Comparison of ENCODE assay signal across 1 cellular context in the genomic region with DNA sequence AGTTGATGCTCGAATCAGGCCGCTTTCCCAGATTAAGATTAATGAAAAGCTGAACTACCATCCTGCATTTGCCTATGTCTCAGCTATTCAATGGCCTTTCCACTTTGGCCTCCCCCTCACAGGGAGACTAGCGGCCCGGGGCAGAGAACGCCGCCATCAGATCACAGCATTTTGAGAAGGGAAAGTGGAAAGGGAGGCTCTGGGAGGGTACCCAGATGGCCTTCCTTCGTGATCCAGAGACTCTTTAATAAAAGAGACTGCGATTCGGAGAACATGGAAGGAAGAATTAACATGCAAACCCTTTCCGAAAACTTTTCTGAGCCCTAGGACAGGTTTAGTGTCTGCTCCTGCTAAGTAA.
A peak's percentile ranks its signal among the peaks of the same experiment; 100 is the strongest.
TF ChIP-seq lines count a peak whose summit lies in the region.

No MANE protein-coding gene starts in this region.

TF ChIP-seq in HepG2, 621 proteins besides CTCF, POLR2A, EP300 and RAD21:
- TF ChIP-seq, protein P1, sequence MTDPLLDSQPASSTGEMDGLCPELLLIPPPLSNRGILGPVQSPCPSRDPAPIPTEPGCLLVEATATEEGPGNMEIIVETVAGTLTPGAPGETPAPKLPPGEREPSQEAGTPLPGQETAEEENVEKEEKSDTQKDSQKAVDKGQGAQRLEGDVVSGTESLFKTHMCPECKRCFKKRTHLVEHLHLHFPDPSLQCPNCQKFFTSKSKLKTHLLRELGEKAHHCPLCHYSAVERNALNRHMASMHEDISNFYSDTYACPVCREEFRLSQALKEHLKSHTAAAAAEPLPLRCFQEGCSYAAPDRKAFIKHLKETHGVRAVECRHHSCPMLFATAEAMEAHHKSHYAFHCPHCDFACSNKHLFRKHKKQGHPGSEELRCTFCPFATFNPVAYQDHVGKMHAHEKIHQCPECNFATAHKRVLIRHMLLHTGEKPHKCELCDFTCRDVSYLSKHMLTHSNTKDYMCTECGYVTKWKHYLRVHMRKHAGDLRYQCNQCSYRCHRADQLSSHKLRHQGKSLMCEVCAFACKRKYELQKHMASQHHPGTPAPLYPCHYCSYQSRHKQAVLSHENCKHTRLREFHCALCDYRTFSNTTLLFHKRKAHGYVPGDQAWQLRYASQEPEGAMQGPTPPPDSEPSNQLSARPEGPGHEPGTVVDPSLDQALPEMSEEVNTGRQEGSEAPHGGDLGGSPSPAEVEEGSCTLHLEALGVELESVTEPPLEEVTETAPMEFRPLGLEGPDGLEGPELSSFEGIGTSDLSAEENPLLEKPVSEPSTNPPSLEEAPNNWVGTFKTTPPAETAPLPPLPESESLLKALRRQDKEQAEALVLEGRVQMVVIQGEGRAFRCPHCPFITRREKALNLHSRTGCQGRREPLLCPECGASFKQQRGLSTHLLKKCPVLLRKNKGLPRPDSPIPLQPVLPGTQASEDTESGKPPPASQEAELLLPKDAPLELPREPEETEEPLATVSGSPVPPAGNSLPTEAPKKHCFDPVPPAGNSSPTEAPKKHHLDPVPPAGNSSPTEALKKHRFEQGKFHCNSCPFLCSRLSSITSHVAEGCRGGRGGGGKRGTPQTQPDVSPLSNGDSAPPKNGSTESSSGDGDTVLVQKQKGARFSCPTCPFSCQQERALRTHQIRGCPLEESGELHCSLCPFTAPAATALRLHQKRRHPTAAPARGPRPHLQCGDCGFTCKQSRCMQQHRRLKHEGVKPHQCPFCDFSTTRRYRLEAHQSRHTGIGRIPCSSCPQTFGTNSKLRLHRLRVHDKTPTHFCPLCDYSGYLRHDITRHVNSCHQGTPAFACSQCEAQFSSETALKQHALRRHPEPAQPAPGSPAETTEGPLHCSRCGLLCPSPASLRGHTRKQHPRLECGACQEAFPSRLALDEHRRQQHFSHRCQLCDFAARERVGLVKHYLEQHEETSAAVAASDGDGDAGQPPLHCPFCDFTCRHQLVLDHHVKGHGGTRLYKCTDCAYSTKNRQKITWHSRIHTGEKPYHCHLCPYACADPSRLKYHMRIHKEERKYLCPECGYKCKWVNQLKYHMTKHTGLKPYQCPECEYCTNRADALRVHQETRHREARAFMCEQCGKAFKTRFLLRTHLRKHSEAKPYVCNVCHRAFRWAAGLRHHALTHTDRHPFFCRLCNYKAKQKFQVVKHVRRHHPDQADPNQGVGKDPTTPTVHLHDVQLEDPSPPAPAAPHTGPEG (CRISPR knock-in tag; IDR thresholded peaks at IDR 0.05), result 0 out of 2 replicates have a peak, but pooled peaks have one; percentile 32
- TF ChIP-seq, protein P2, sequence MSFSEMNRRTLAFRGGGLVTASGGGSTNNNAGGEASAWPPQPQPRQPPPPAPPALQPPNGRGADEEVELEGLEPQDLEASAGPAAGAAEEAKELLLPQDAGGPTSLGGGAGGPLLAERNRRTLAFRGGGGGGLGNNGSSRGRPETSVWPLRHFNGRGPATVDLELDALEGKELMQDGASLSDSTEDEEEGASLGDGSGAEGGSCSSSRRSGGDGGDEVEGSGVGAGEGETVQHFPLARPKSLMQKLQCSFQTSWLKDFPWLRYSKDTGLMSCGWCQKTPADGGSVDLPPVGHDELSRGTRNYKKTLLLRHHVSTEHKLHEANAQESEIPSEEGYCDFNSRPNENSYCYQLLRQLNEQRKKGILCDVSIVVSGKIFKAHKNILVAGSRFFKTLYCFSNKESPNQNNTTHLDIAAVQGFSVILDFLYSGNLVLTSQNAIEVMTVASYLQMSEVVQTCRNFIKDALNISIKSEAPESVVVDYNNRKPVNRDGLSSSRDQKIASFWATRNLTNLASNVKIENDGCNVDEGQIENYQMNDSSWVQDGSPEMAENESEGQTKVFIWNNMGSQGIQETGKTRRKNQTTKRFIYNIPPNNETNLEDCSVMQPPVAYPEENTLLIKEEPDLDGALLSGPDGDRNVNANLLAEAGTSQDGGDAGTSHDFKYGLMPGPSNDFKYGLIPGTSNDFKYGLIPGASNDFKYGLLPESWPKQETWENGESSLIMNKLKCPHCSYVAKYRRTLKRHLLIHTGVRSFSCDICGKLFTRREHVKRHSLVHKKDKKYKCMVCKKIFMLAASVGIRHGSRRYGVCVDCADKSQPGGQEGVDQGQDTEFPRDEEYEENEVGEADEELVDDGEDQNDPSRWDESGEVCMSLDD (CRISPR knock-in tag; IDR thresholded peaks at IDR 0.05; ENCODE audit: borderline replicate concordance), result 0 out of 2 replicates have a peak, but pooled peaks have one; percentile 27
- TF ChIP-seq PITX1 (CRISPR knock-in tag; IDR thresholded peaks at IDR 0.05) (0 out of 2 replicates have a peak, but pooled peaks have one; percentile 11), KLF11 (CRISPR knock-in tag; IDR thresholded peaks at IDR 0.05) (no peak), ZSCAN22 (CRISPR knock-in tag; IDR thresholded peaks at IDR 0.05) (peak; percentile 73; the same call in 1 of the 2 replicates), ZNF468 (CRISPR knock-in tag; IDR thresholded peaks at IDR 0.05) (0 out of 2 replicates have a peak, but pooled peaks have one; percentile 23), NAIF1 (CRISPR knock-in tag; IDR thresholded peaks at IDR 0.05; ENCODE audit: borderline replicate concordance) (0 out of 2 replicates have a peak, but pooled peaks have one; percentile 3), ZNF317 (CRISPR knock-in tag; IDR thresholded peaks at IDR 0.05) (no peak), ZNF781 (CRISPR knock-in tag; IDR thresholded peaks at IDR 0.05; ENCODE audit: borderline replicate concordance, not compliant biosample characterization) (peak; percentile 76), ZNF598 (CRISPR knock-in tag; IDR thresholded peaks at IDR 0.05; ENCODE audit: borderline replicate concordance) (no peak), ZNF296 (CRISPR knock-in tag; conservative IDR thresholded peaks at IDR 0.05) (no peak), SMAD3 (CRISPR knock-in tag; IDR thresholded peaks at IDR 0.05) (0 out of 2 replicates have a peak, but pooled peaks have one; percentile 4)
- TF ChIP-seq, protein P3, sequence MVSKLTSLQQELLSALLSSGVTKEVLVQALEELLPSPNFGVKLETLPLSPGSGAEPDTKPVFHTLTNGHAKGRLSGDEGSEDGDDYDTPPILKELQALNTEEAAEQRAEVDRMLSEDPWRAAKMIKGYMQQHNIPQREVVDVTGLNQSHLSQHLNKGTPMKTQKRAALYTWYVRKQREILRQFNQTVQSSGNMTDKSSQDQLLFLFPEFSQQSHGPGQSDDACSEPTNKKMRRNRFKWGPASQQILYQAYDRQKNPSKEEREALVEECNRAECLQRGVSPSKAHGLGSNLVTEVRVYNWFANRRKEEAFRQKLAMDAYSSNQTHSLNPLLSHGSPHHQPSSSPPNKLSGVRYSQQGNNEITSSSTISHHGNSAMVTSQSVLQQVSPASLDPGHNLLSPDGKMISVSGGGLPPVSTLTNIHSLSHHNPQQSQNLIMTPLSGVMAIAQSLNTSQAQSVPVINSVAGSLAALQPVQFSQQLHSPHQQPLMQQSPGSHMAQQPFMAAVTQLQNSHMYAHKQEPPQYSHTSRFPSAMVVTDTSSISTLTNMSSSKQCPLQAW (CRISPR knock-in tag; IDR thresholded peaks at IDR 0.05), result peak; percentile 4; the same call in 1 of the 2 replicates
- TF ChIP-seq, protein P4, sequence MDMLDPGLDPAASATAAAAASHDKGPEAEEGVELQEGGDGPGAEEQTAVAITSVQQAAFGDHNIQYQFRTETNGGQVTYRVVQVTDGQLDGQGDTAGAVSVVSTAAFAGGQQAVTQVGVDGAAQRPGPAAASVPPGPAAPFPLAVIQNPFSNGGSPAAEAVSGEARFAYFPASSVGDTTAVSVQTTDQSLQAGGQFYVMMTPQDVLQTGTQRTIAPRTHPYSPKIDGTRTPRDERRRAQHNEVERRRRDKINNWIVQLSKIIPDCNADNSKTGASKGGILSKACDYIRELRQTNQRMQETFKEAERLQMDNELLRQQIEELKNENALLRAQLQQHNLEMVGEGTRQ (IDR thresholded peaks at IDR 0.05; ENCODE audit: low read depth, low read length), result no peak
- TF ChIP-seq, protein P4 (CRISPR knock-in tag; IDR thresholded peaks at IDR 0.05; ENCODE audit: borderline replicate concordance), result 0 out of 2 replicates have a peak, but pooled peaks have one; percentile 38
- TF ChIP-seq, protein P5, sequence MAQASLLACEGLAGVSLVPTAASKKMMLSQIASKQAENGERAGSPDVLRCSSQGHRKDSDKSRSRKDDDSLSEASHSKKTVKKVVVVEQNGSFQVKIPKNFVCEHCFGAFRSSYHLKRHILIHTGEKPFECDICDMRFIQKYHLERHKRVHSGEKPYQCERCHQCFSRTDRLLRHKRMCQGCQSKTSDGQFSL (CRISPR knock-in tag; IDR thresholded peaks at IDR 0.05), result 0 out of 2 replicates have a peak, but pooled peaks have one; percentile 11
